Comparison of ENCODE assay signal across 8 cellular contexts in genomic region chr7:147477526-147477925, GRCh38.
"Had no signal": no experiment of that assay in that cellular context is flagged by ENCODE, and none has a peak within 500 bp of the region (broad histone marks: within the 10 kb centered on the region; RNA-seq: fewer than 3 reads in every experiment).

No MANE protein-coding gene starts in this region.

- H3K4me3 Mint-ChIP-seq: IgD-negative memory B cell had no signal

- FAIRE-seq: HepG2, HTR-8/SVneo, K562 had no signal

- ATAC-seq: HepG2, K562 had no signal

- H3K27ac ChIP-seq: HL-60 had no signal

- DNase-seq: IMR-90, KBM-7, KG1 had no signal

- H3K27me3 Mint-ChIP-seq: IgD-negative memory B cell had no signal

- H3K36me3 Mint-ChIP-seq: IgD-negative memory B cell had no signal

- H3K4me1 Mint-ChIP-seq: IgD-negative memory B cell had no signal

- H3K27ac Mint-ChIP-seq: IgD-negative memory B cell had no signal

- H3K4me3 ChIP-seq: K562 had no signal
